In the genomic region with DNA sequence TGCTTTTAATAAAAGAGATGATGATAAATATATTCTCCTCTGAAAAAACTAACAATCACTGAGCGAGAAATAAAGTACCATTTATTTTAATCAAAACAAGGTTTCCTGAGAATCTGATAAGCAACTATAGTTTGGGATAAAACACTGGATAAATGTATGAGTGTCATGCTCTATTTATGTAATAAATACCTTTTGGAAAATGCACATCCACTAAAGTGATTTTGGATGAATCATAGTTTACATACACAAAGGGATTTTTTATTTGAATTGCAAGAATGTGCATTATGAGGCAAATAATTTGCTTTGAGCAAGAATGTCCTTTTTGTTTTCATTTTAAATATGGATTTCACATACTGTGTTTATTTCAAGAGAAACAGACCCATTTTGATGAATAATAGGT, we compare ENCODE assay signal across 23 cellular contexts.
DNase-seq lines count a peak whose midpoint lies in the region; ATAC-seq, FAIRE-seq and TF ChIP-seq lines count a peak whose summit lies in the region.
"Had no signal": no experiment of that assay in that cellular context is flagged by ENCODE, and none has a peak within 500 bp of the region (broad histone marks: within the 10 kb centered on the region; RNA-seq: fewer than 3 reads in every experiment).

No MANE protein-coding gene starts in this region.

- H3K9ac ChIP-seq in SK-N-SH = no peak overlapping the region
- H3K9ac ChIP-seq: BLaER1 treated with 17β-estradiol and CSF1 and Interleukin-3, amounts not matched to agents 10 nM and 100 nM; GM23248 had no signal

- H3K36me3 ChIP-seq in SK-N-SH (replicated peaks in 1 of 2; ENCODE audit: control insufficient read depth in 1 of 2, insufficient read depth in 2 of 2, low read length in 1 of 2) = no peaks in the 10 kb centered on the region
- H3K36me3 ChIP-seq: BE2C; BLaER1 treated with 17β-estradiol and CSF1 and Interleukin-3, amounts not matched to agents 10 nM and 100 nM had no signal

- no peak for FAIRE-seq in HTR-8/SVneo (lab: Jason Lieb, UNC)
- FAIRE-seq: A549, G401.6, GM12892, H1 had no signal

- H4K20me1 ChIP-seq in SK-N-SH (ENCODE audit: insufficient read depth) = no peaks in the 10 kb centered on the region
- H4K20me1 ChIP-seq: BLaER1 treated with 17β-estradiol and CSF1 and Interleukin-3, amounts not matched to agents 10 nM and 100 nM had no signal

- H3K4me2 ChIP-seq in SK-N-SH = no peak overlapping the region
- H3K4me2 ChIP-seq: A549; BLaER1 treated with 17β-estradiol and CSF1 and Interleukin-3, amounts not matched to agents 10 nM and 100 nM had no signal

- no peak overlapping the region for H3K4me3 ChIP-seq in SK-N-SH (ENCODE audit: low read depth in 2 of 2, low read length in 1 of 2)
- H3K4me3 ChIP-seq: A549; BLaER1 treated with 17β-estradiol and CSF1 and Interleukin-3, amounts not matched to agents 10 nM and 100 nM; GM23248 had no signal

- peaks cover 4% of the 10 kb centered on the region in 2 experiments; a peak in 3 of 4 replicates for H3K4me1 ChIP-seq in SK-N-SH (ENCODE audit: control insufficient read depth in 1 of 2, insufficient read depth in 2 of 2, low read depth in 1 of 2, low read length in 1 of 2)
- H3K4me1 ChIP-seq: A549; BE2C; BLaER1 treated with 17β-estradiol and CSF1 and Interleukin-3, amounts not matched to agents 10 nM and 100 nM had no signal

- WGBS in SK-N-SH (ENCODE audit: low lambda C conversion rate) = 9% methylated on average over 1 of the region's 1 CpG

- POLR2A ChIA-PET in SK-N-SH (lab: Yijun Ruan, JAX) = no interaction called here

- H2AFZ ChIP-seq in SK-N-SH (ENCODE audit: low read depth) = no peak overlapping the region
- H2AFZ ChIP-seq: GM23248 had no signal

- H3K27ac ChIP-seq in SK-N-SH (ENCODE audit: low read depth in 2 of 2, low read length in 1 of 2) = peak overlapping the region in 1 of 2 experiments; percentile 69; a peak in 3 of 4 replicates
- H3K27ac ChIP-seq: A549; BLaER1 treated with 17β-estradiol and CSF1 and Interleukin-3, amounts not matched to agents 10 nM and 100 nM; GM23248 had no signal

- no peaks in the 10 kb centered on the region for H3K79me2 ChIP-seq in SK-N-SH (ENCODE audit: insufficient read depth)

- CTCF ChIA-PET in SK-N-SH (lab: Yijun Ruan, JAX) = no interaction called here

- TF ChIP-seq RAD21 in SK-N-SH (IDR thresholded peaks at IDR 0.05; ENCODE audit: low read length) = no peak

- intact Hi-C loops in Right ventricle myocardium superior (cut with DNase I) = no loop called here

- peaks cover 25% of the 10 kb centered on the region for H3F3A ChIP-seq in SK-N-SH (replicated peaks; ENCODE audit: insufficient read depth)

- H3K9me2 ChIP-seq in SK-N-SH = 0 out of 2 replicates have a peak, but pooled peaks cover 6% of the 10 kb centered on the region

- TF ChIP-seq CTCF in SK-N-SH (IDR thresholded peaks at IDR 0.05) = no peak

- H3K9me3 ChIP-seq in SK-N-SH = no peaks in the 10 kb centered on the region
- H3K9me3 ChIP-seq: A549; BE2C; BLaER1 treated with 17β-estradiol and CSF1 and Interleukin-3, amounts not matched to agents 10 nM and 100 nM had no signal

- ATAC-seq in GM21528 (IDR thresholded peaks at IDR 0.05; ENCODE audit: low FRiP score, unreplicated experiment) (no peak), Right ventricle myocardium superior (ENCODE audit: poor library complexity) (no peak)
- ATAC-seq: A549 had no signal

- H3K27me3 ChIP-seq in SK-N-SH (ENCODE audit: insufficient read depth) = no peaks in the 10 kb centered on the region
- H3K27me3 ChIP-seq: BE2C; BLaER1 treated with 17β-estradiol and CSF1 and Interleukin-3, amounts not matched to agents 10 nM and 100 nM had no signal

- TF ChIP-seq EP300 in SK-N-SH (IDR thresholded peaks at IDR 0.05; ENCODE audit: borderline replicate concordance in 1 of 2, low read depth in 1 of 2, low read length in 1 of 2) = peak in 1 of 2 experiments; percentile 42; a peak in 1 of 4 replicates

- DNase-seq in HTR-8/SVneo (ENCODE audit: insufficient read length, low spot score) (peak; percentile 3), SK-N-SH (no peak), iris pigment epithelial cell (ENCODE audit: low read depth) (peak; percentile 8), putamen (ENCODE audit: low spot score) (no peak), Right ventricle myocardium superior (no peak)
- DNase-seq: 8988T; ACHN; AML-193; BE2C; Calu3; CD4-positive, alpha-beta memory T cell; COR-L47; DMS53; DMS79 treated with DMSO at 0.1 percent for 48 hours; GM23248; H7; HCEC 1CT had no signal

TF ChIP-seq in SK-N-SH, 30 proteins besides CTCF, POLR2A, EP300 and RAD21:
- peak; percentile 74 for TF ChIP-seq TCF12 (IDR thresholded peaks at IDR 0.05)
- TF ChIP-seq FOXJ3 (CRISPR knock-in tag; IDR thresholded peaks at IDR 0.05) = no peak
- no peak for TF ChIP-seq NFIC (IDR thresholded peaks at IDR 0.05; ENCODE audit: borderline replicate concordance)
- no peak for TF ChIP-seq YY1 (IDR thresholded peaks at IDR 0.05; ENCODE audit: low read depth)
- TF ChIP-seq, protein P1, sequence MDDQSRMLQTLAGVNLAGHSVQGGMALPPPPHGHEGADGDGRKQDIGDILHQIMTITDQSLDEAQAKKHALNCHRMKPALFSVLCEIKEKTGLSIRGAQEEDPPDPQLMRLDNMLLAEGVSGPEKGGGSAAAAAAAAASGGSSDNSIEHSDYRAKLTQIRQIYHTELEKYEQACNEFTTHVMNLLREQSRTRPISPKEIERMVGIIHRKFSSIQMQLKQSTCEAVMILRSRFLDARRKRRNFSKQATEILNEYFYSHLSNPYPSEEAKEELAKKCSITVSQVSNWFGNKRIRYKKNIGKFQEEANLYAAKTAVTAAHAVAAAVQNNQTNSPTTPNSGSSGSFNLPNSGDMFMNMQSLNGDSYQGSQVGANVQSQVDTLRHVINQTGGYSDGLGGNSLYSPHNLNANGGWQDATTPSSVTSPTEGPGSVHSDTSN (IDR thresholded peaks at IDR 0.05) = peak; percentile 59
- TF ChIP-seq NRF1 (IDR thresholded peaks at IDR 0.05; ENCODE audit: low read depth, low read length) = no peak
- no peak for TF ChIP-seq TEAD4 (IDR thresholded peaks at IDR 0.05; ENCODE audit: borderline replicate concordance, insufficient read depth)
- TF ChIP-seq TAF1 (IDR thresholded peaks at IDR 0.05; ENCODE audit: borderline replicate concordance, low read depth, low read length) = no peak
- TF ChIP-seq FOSL2 (IDR thresholded peaks at IDR 0.05; ENCODE audit: borderline replicate concordance, low read depth) = peak; percentile 54; the same call in 1 of the 2 replicates
- no peak for TF ChIP-seq RCOR1 (IDR thresholded peaks at IDR 0.05; ENCODE audit: low read length)
- peak; percentile 31; the same call in 1 of the 2 replicates for TF ChIP-seq JUND (IDR thresholded peaks at IDR 0.05)

Comparison
In these comparisons a context has a peak if more than half of its experiments do, and no peak if none do; other contexts are left out.
1. DNase-seq: peak in HTR-8/SVneo (single experiment) and iris pigment epithelial cell (single experiment); none in SK-N-SH (single experiment), putamen (single experiment) and Right ventricle myocardium superior (single experiment).